8 cellular contexts compared by ENCODE assay signal in the genomic region with DNA sequence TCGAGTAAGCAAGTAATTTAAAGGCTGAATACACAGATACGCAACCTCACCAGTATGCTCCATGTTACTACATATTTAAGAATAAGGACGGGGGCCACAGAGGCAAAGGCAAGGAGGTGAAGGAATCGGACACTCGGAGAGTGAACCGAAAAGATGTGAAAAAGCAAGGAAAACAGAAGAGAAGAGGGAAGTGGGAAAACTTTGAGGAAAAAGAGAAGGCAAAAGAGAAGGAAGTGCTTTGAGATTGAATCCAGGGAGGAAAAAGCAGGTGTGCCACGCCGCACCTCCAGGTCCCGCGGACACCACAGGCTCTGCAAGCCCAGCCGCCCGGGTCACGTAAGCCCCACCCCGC. TPM values are rescaled to one million over a fixed set of nuclear protein-coding genes. Genes with fewer than 3 reads are reported as not detected.
DNase-seq lines count a peak whose midpoint lies in the region; ATAC-seq, FAIRE-seq and TF ChIP-seq lines count a peak whose summit lies in the region.

No MANE protein-coding gene starts in this region.

- no peak for TF ChIP-seq CTCF in WI38 (IDR thresholded peaks at IDR 0.05; ENCODE audit: low read depth, low read length)

- H3K27me3 ChIP-seq in right cardiac atrium (ENCODE audit: control insufficient read depth, insufficient read depth): no peaks in the 10 kb centered on the region

- H3K9me3 Mint-ChIP-seq in stimulated activated memory B cell treated with anti-CD40 and anti-IgM and Interleukin-4, amounts not matched to agents 10 μg/mL and 1 μg/mL and 100 μg/mL, for 72 hours: peaks cover 3% of the 10 kb centered on the region

- intact Hi-C loops in right cardiac atrium (cut with DNase I): loop anchor here in 1 of 4 donors (5.0 kb wide), 1 partner anchor 562 kb away; no protein-coding TSS in a partner anchor

- ATAC-seq in GM18517 (IDR thresholded peaks at IDR 0.05; ENCODE audit: unreplicated experiment) (peak; percentile 27), HG02759 (IDR thresholded peaks at IDR 0.05; ENCODE audit: unreplicated experiment) (peak; percentile 5), right cardiac atrium (peak in 1 of 2 donors; percentile 5)
- peak; percentile 0 for ATAC-seq in stimulated activated memory B cell treated with anti-CD40 and anti-IgM and Interleukin-4, amounts not matched to agents 10 μg/mL and 1 μg/mL and 100 μg/mL, for 72 hours

- no peaks in the 10 kb centered on the region for H3K9me3 ChIP-seq in right cardiac atrium (ENCODE audit: control insufficient read depth, low read length)

- DNase-seq in right cardiac atrium (no peak), HuH-7.5 (ENCODE audit: low spot score) (no peak), frontal cortex (ENCODE audit: low spot score in 2 of 2) (no peak), AG08396 (ENCODE audit: low spot score) (no peak)

- H3K27me3 Mint-ChIP-seq in stimulated activated memory B cell treated with anti-CD40 and anti-IgM and Interleukin-4, amounts not matched to agents 10 μg/mL and 1 μg/mL and 100 μg/mL, for 72 hours: no peaks in the 10 kb centered on the region

- no peak for FAIRE-seq in frontal cortex (lab: Jason Lieb, UNC)

- no peaks in the 10 kb centered on the region for H3K4me1 ChIP-seq in right cardiac atrium (ENCODE audit: control insufficient read depth, insufficient read depth, low read length)

- H3K27ac Mint-ChIP-seq in stimulated activated memory B cell treated with anti-CD40 and anti-IgM and Interleukin-4, amounts not matched to agents 10 μg/mL and 1 μg/mL and 100 μg/mL, for 72 hours: peak overlapping the region; percentile 76

- H3K4me3 ChIP-seq in WI38 (ENCODE audit: low read depth, low read length) (peak overlapping the region; percentile 68), right cardiac atrium (ENCODE audit: low read length) (peak overlapping the region; percentile 61)

- H3K36me3 Mint-ChIP-seq in stimulated activated memory B cell treated with anti-CD40 and anti-IgM and Interleukin-4, amounts not matched to agents 10 μg/mL and 1 μg/mL and 100 μg/mL, for 72 hours: peaks cover 5% of the 10 kb centered on the region

- peak overlapping the region; percentile 60 for H3K27ac ChIP-seq in right cardiac atrium (ENCODE audit: low read length)

- under 1% methylated on average over 14 of the region's 14 CpGs for WGBS in right cardiac atrium

- H3K4me3 Mint-ChIP-seq in stimulated activated memory B cell treated with anti-CD40 and anti-IgM and Interleukin-4, amounts not matched to agents 10 μg/mL and 1 μg/mL and 100 μg/mL, for 72 hours: peak overlapping the region; percentile 93

- peaks cover 26% of the 10 kb centered on the region for H3K4me1 Mint-ChIP-seq in stimulated activated memory B cell treated with anti-CD40 and anti-IgM and Interleukin-4, amounts not matched to agents 10 μg/mL and 1 μg/mL and 100 μg/mL, for 72 hours

RNA-seq across cellular contexts. Expression of gene AVL9, which starts 0.4 kb away (rescaled TPM):
- 10 to 100 TPM; 15.5 to 19.5 (median 15.5) TPM for total RNA-seq in right cardiac atrium
- polyA plus RNA-seq in right cardiac atrium: 6.1 TPM
- 70.1 TPM for total RNA-seq in frontal cortex

RNA-seq across cellular contexts. Expression of gene LSM5, which starts 4.7 kb away (rescaled TPM):
- total RNA-seq in right cardiac atrium: 10 to 100 TPM; 33.5 to 47.8 (median 40.8) TPM
- polyA plus RNA-seq in right cardiac atrium: 76.0 TPM
- 28.9 TPM for total RNA-seq in frontal cortex
